In the genomic region with DNA sequence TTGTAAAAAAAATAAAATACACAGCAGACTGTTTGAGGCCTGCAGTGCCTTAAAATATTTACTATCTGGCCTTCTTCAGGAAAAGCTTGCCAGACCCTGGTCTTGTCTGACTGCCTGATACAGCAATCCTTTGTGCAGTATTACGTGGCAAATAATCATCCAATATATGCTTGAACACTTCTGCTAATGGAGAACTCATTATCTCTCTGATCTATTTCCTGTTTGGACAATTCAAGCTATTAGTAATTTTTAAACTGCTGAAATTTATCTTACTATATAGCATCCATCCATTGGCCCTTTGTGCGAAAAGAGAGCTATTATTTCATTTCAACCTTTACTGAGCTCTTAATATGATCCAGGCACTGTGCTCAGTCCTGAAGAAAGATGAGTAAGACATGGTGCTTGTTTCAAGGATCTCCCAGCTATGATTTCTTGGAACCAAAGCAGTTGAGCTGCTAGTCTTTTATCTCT, we compare ENCODE assay signal across 8 cellular contexts. TPM values are rescaled to one million over a fixed set of nuclear protein-coding genes. Genes with fewer than 3 reads are reported as not detected.
DNase-seq lines count a peak whose midpoint lies in the region; ATAC-seq and TF ChIP-seq lines count a peak whose summit lies in the region.
"Had no signal": no experiment of that assay in that cellular context is flagged by ENCODE, and none has a peak within 500 bp of the region (broad histone marks: within the 10 kb centered on the region; RNA-seq: fewer than 3 reads in every experiment).

No MANE protein-coding gene starts in this region.

- peak; percentile 50 for DNase-seq in GM03348 (ENCODE audit: low spot score)
- no peak for DNase-seq in SJCRH30
- DNase-seq in epithelial cell of prostate (ENCODE audit: low read depth, low spot score) = no peak
- DNase-seq in spleen = no peak
- no peak for DNase-seq in Caco-2
- no peak for DNase-seq in NCI-H748 (lab: John Stamatoyannopoulos, UW; ENCODE audit: unreplicated experiment)

- ATAC-seq in HG03095 (IDR thresholded peaks at IDR 0.05; ENCODE audit: unreplicated experiment) = no peak

- H3K4me1 ChIP-seq in SJCRH30 = peaks cover 37% of the 10 kb centered on the region
- peaks cover 41 to 88% (median 61%) of the 10 kb centered on the region in 6 donors for H3K4me1 ChIP-seq in spleen
- 0 out of 2 replicates have a peak, but pooled peaks cover 11% of the 10 kb centered on the region for H3K4me1 ChIP-seq in Caco-2

- peaks cover 17% of the 10 kb centered on the region for H3K4me1 Mint-ChIP-seq in Caco-2 (ENCODE audit: low read depth, unreplicated experiment)

- intact Hi-C loops in spleen (cut with DNase I; ENCODE audit: low total_unique reads) = no loop called here
- intact Hi-C loops in Caco-2 (cut with micrococcal nuclease; ENCODE audit: unreplicated experiment) = no loop called here

- WGBS in spleen, 5 donors = 46 to 73% (median 59%) methylated on average over 2 of the region's 2 CpGs

- CTCF ChIA-PET in Caco-2 (lab: Charles Lee) = no interaction called here

- TF ChIP-seq CTCF in spleen (IDR thresholded peaks at IDR 0.05 in 8 of 11, conservative IDR thresholded peaks at IDR 0.05 in 3 of 11) (no peak), Caco-2 (IDR thresholded peaks at IDR 0.05; ENCODE audit: insufficient read depth in 1 of 2, low read depth in 1 of 2, low read length in 1 of 2, severe bottlenecking in 1 of 2, unreplicated experiment in 1 of 2) (no peak)

- peaks cover 2% of the 10 kb centered on the region; the same call in 1 of the 2 replicates for H3K36me3 ChIP-seq in SJCRH30
- peaks cover 0 to 39% (median 2%) of the 10 kb centered on the region in 6 donors for H3K36me3 ChIP-seq in spleen
- no peaks in the 10 kb centered on the region; the same call in 1 of the 2 replicates for H3K36me3 ChIP-seq in Caco-2 (ENCODE audit: control insufficient read depth, insufficient read depth, low read length)

- H3K9me3 ChIP-seq in SJCRH30 (replicated peaks) (no peaks in the 10 kb centered on the region), spleen (no peaks in the 10 kb centered on the region), Caco-2 (no peaks in the 10 kb centered on the region)

- POLR2A ChIA-PET in Caco-2 (lab: Charles Lee) = interaction anchor here (0.6 kb wide), 1 partner anchor 221 kb away, joined by 13 read pairs; no protein-coding TSS in a partner anchor

- peak overlapping the region; percentile 75 for H3K27ac ChIP-seq in SJCRH30
- peak overlapping the region; percentile 98 for H3K27ac ChIP-seq in epithelial cell of prostate
- H3K27ac ChIP-seq in spleen = peak overlapping the region; percentile 61 to 90 (median 86)

- H3K9me3 Mint-ChIP-seq in Caco-2 (ENCODE audit: unreplicated experiment) = no peaks in the 10 kb centered on the region
- H3K9me3 Mint-ChIP-seq: activated naive CD4-positive, alpha-beta T cell treated with anti-CD3 and anti-CD28 coated beads, Interleukin-2, amount 50 U/mL, for 72 hours had no signal

- no peak for TF ChIP-seq POLR2A in spleen (IDR thresholded peaks at IDR 0.05)

- H3K36me3 Mint-ChIP-seq in Caco-2 (ENCODE audit: insufficient read depth, unreplicated experiment) = no peaks in the 10 kb centered on the region

- H3K27me3 ChIP-seq in SJCRH30 (no peaks in the 10 kb centered on the region), spleen (replicated peaks in 1 of 7) (no peaks in the 10 kb centered on the region), Caco-2 (replicated peaks; ENCODE audit: control insufficient read depth, insufficient read depth, low read length) (no peaks in the 10 kb centered on the region)

- H3K27me3 Mint-ChIP-seq in Caco-2 (ENCODE audit: insufficient read depth, unreplicated experiment) = no peaks in the 10 kb centered on the region

- peak overlapping the region; percentile 9; the same call in 1 of the 2 replicates for H3K4me3 ChIP-seq in SJCRH30
- no peak overlapping the region for H3K4me3 ChIP-seq in spleen
- H3K4me3 ChIP-seq in Caco-2 (ENCODE audit: low read depth, low read length) = no peak overlapping the region

- no TSS peak for BruUV-seq in Caco-2 (replicated peaks; lab: Mats Ljungman, UMichigan)

- H3K4me3 Mint-ChIP-seq in Caco-2 (ENCODE audit: unreplicated experiment) = no peak overlapping the region

- no peak overlapping the region for H3K27ac Mint-ChIP-seq in Caco-2 (ENCODE audit: unreplicated experiment)

RNA-seq across cellular contexts. Expression of a gene that starts 15.9 kb away (rescaled TPM):
- total RNA-seq in SJCRH30 (2014; rRNA removed; shearing (Covaris generic)) = 25.3 and 25.7 TPM in 2 replicates
- total RNA-seq in spleen (100 to 1,000 TPM in 3 of 7 donors, 10 to 100 TPM in 4; 73.8 to 114 (median 81.8) TPM), Caco-2 (2022) (24.4 and 28.6 TPM in 2 replicates)
- 10 to 100 TPM in 1 of 3 donors, 1 to 10 TPM in 2; 7.5 to 13.4 (median 8.6) TPM for polyA plus RNA-seq in spleen
